12 cellular contexts compared by ENCODE assay signal in the genomic region with DNA sequence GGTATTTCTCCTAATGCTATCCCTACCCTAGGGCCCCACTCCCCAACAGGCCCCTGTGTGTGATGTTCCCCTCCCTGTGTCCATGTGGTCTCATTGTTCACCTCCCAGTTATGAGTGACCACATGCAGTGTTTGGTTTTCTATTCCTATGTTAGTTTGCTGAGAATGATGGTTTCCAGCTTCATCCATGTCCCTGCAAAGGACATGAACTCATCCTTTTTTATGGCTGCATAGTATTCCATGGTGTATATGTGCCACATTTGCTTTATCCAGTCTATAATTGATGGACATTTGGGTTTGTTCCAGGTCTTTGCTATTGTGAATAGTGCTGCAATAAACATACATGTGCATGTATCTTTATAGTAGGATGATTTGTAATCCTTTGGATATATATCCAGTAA. TPM values are rescaled to one million over a fixed set of nuclear protein-coding genes. Genes with fewer than 3 reads are reported as not detected.
"Had no signal": no experiment of that assay in that cellular context is flagged by ENCODE, and none has a peak within 500 bp of the region (broad histone marks: within the 10 kb centered on the region; RNA-seq: fewer than 3 reads in every experiment).

No MANE protein-coding gene starts in this region.

RNA-seq across cellular contexts. Expression of a gene that starts 19.0 kb away (rescaled TPM):
- total RNA-seq: activated naive CD4-positive, alpha-beta T cell treated with anti-CD3 and anti-CD28 coated beads for 36 hours; ascending aorta; astrocyte; body of pancreas; bronchial epithelial cell; cerebellum had no signal

RNA-seq across cellular contexts. Expression of a gene that starts 51.6 kb away (rescaled TPM):
- total RNA-seq: activated naive CD4-positive, alpha-beta T cell treated with anti-CD3 and anti-CD28 coated beads for 36 hours; activated T-helper 17 cell treated with anti-CD3 and anti-CD28 coated beads, Interleukin-2, amount 50 U/mL, for 72 hours; ascending aorta; astrocyte; body of pancreas; bronchial epithelial cell; cardiac muscle cell; cardiac septum; cerebellum; chondrocyte had no signal
- polyA plus RNA-seq: adipose tissue, aorta had no signal
